Comparison of ENCODE assay signal across 8 cellular contexts in the genomic region with DNA sequence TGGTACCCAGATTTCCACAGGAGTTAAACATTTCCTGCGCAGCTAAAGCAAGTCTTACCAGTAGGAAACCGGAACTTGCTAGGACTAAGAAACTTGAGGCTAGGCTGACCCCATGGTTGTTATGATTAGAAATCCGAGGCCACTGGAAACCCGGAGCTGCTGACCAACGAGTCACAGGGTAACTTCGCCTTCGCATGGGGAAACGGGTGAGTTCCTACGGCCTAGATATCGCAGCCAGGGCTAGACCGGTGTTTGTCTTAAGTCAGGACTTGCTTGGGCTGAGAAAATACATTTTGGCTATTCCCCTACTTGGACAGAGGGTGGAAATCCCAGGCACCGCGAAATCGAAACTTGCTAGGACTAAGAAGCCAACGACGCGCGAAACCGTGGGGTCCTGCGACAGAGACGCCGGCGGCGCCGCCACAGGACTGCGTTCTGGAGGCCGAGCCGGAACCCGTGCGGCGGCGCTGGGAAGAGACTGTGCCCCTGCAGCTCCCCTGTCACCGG. TPM values are rescaled to one million over a fixed set of nuclear protein-coding genes. Genes with fewer than 3 reads are reported as not detected.
DNase-seq lines count a peak whose midpoint lies in the region; ATAC-seq, FAIRE-seq and TF ChIP-seq lines count a peak whose summit lies in the region.

No MANE protein-coding gene starts in this region.

- in situ Hi-C loops in brain microvascular endothelial cell (cut with HindIII; ENCODE audit: low pct_ligation_motif_present, low sequenced_read_pairs): no loop called here
- in situ Hi-C loops in GM13977 (cut with MboI; ENCODE audit: low pct_unique_long_range_greater_than_20kb, low sequenced_read_pairs, unreplicated experiment): no loop called here

- H3K9me3 ChIP-seq in iPS-20b (ENCODE audit: insufficient read depth, low read depth, low read length) (no peaks in the 10 kb centered on the region), small intestine (ENCODE audit: control insufficient read depth, low read depth) (no peaks in the 10 kb centered on the region)

- WGBS in small intestine, 3 donors: 0 to 1% (median 1%) methylated on average over 27 to 33 of the region's 33 CpGs

- H3K27ac ChIP-seq in brain microvascular endothelial cell (peak overlapping the region; percentile 95), iPS-20b (ENCODE audit: low read length) (no peak overlapping the region), small intestine (ENCODE audit: low read depth in 1 of 2, low read length in 1 of 2) (peak overlapping the region; percentile 84 to 96)

- peak; percentile 90 for DNase-seq in EH (ENCODE audit: low read depth)
- DNase-seq in SIG-M5 (lab: John Stamatoyannopoulos, UW): peak; percentile 39
- peak; percentile 89 for DNase-seq in brain microvascular endothelial cell
- DNase-seq in small intestine: peak; percentile 42
- DNase-seq in GM13977 (ENCODE audit: low spot score): no peak

- peak; percentile 16 for ATAC-seq in GM21619 (IDR thresholded peaks at IDR 0.05; ENCODE audit: unreplicated experiment)

- peaks cover 14 to 26% (median 20%) of the 10 kb centered on the region in 3 donors for H3K4me1 Mint-ChIP-seq in IgD-negative memory B cell

- no peaks in the 10 kb centered on the region for H3K36me3 ChIP-seq in brain microvascular endothelial cell (replicated peaks)
- H3K36me3 ChIP-seq in iPS-20b (ENCODE audit: insufficient read depth, low read depth, low read length): no peaks in the 10 kb centered on the region
- H3K36me3 ChIP-seq in small intestine (ENCODE audit: control insufficient read depth in 2 of 2, insufficient read depth in 2 of 2, low read length in 2 of 2): no peaks in the 10 kb centered on the region

- H3K9me3 Mint-ChIP-seq in IgD-negative memory B cell: no peaks in the 10 kb centered on the region

- no peaks in the 10 kb centered on the region for H3K27me3 Mint-ChIP-seq in IgD-negative memory B cell

- no peaks in the 10 kb centered on the region for H3K36me3 Mint-ChIP-seq in IgD-negative memory B cell

- peak overlapping the region; percentile 36; the same call in 1 of the 2 replicates for H3K9ac ChIP-seq in iPS-20b (ENCODE audit: low read depth, low read length)

- peaks cover 18% of the 10 kb centered on the region; the same call in 1 of the 2 replicates for H3K4me1 ChIP-seq in iPS-20b (ENCODE audit: insufficient read depth, low read length)
- H3K4me1 ChIP-seq in small intestine (ENCODE audit: control insufficient read depth in 2 of 2, insufficient read depth in 1 of 2, low read depth in 1 of 2, low read length in 1 of 2): peaks cover 0 to 4% of the 10 kb centered on the region in 2 donors

- FAIRE-seq in small intestine (lab: Jason Lieb, UNC): no peak

- peak overlapping the region; percentile 77 for H3K4me3 ChIP-seq in brain microvascular endothelial cell (ENCODE audit: low read depth, low read length)
- peak overlapping the region; percentile 69 for H3K4me3 ChIP-seq in iPS-20b (ENCODE audit: low read length)
- peak overlapping the region; percentile 67 to 80 for H3K4me3 ChIP-seq in small intestine (ENCODE audit: low read depth in 1 of 2, low read length in 2 of 2)

- H3K4me3 Mint-ChIP-seq in IgD-negative memory B cell: peak overlapping the region; percentile 94 to 99 (median 98)

- H3K27ac Mint-ChIP-seq in IgD-negative memory B cell: peak overlapping the region; percentile 94 to 100 (median 100)

- TF ChIP-seq CTCF in brain microvascular endothelial cell (IDR thresholded peaks at IDR 0.05; ENCODE audit: low read depth, low read length, missing control alignments) (no peak), GM13977 (IDR thresholded peaks at IDR 0.05; ENCODE audit: extremely low read depth, insufficient read depth, missing control alignments) (no peak)

- H3K27me3 ChIP-seq in brain microvascular endothelial cell (replicated peaks): no peaks in the 10 kb centered on the region
- H3K27me3 ChIP-seq in iPS-20b (ENCODE audit: insufficient read depth, low read length): peaks cover 95% of the 10 kb centered on the region
- H3K27me3 ChIP-seq in small intestine (ENCODE audit: control insufficient read depth in 2 of 2, insufficient read depth in 2 of 2, low read length in 2 of 2): peaks cover 0 to 9% of the 10 kb centered on the region in 2 donors

RNA-seq across cellular contexts. Expression of gene ANXA2R, which starts 1.6 kb away (rescaled TPM):
- 42.9 TPM for polyA plus RNA-seq in IgD-negative memory B cell
- 1 to 10 TPM in 2 of 3 donors, under 1 TPM in 1; 0.67 to 5.1 (median 4.1) TPM for polyA plus RNA-seq in small intestine
